Comparison of ENCODE assay signal across 1 cellular context in the genomic region with DNA sequence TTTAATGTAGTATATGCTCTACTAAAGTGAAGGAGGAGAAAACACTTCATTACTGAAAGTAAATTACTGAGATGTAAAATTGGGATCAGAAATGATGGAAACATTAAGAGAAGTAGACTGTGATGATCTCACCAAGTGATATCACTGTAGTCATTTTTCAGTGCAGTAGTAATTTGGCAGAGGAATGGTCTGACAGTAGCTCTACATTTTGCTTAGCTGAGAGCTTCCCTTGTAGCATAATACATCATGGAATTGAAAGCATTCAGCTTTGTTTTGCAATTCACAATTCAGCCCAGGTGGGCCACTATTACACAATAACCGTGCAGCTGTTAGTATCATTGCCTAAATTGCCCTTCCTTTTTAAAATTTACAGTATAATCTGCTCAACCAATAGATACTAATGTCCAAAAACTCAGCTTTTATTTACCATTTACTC.
TF ChIP-seq lines count a peak whose summit lies in the region.

No MANE protein-coding gene starts in this region.

TF ChIP-seq in IMR-90, 13 proteins besides CTCF, POLR2A, EP300 and RAD21 (continued from another document):
- TF ChIP-seq, protein P1, sequence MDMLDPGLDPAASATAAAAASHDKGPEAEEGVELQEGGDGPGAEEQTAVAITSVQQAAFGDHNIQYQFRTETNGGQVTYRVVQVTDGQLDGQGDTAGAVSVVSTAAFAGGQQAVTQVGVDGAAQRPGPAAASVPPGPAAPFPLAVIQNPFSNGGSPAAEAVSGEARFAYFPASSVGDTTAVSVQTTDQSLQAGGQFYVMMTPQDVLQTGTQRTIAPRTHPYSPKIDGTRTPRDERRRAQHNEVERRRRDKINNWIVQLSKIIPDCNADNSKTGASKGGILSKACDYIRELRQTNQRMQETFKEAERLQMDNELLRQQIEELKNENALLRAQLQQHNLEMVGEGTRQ (IDR thresholded peaks at IDR 0.05; ENCODE audit: low read depth, low read length), result no peak
- TF ChIP-seq NFE2L2 (IDR thresholded peaks at IDR 0.05; ENCODE audit: low read depth, low read length) (no peak), CEBPB (IDR thresholded peaks at IDR 0.05; ENCODE audit: low read depth, low read length) (peak; percentile 91), RCOR1 (IDR thresholded peaks at IDR 0.05; ENCODE audit: insufficient replicate concordance, low read length) (no peak), BHLHE40 (IDR thresholded peaks at IDR 0.05; ENCODE audit: low read depth, low read length) (no peak), RFX5 (IDR thresholded peaks at IDR 0.05; ENCODE audit: low read depth, low read length) (no peak)
TF ChIP-seq in IMR-90: peak in this region for 2.
